8 cellular contexts compared by ENCODE assay signal in genomic region chr22:38298312-38299000, GRCh38. TPM values are rescaled to one million over a fixed set of nuclear protein-coding genes. Genes with fewer than 3 reads are reported as not detected.
A peak's percentile ranks its signal among the peaks of the same experiment; 100 is the strongest.
DNase-seq lines count a peak whose midpoint lies in the region; ATAC-seq and TF ChIP-seq lines count a peak whose summit lies in the region.

No MANE protein-coding gene starts in this region.

- peaks cover 20% of the 10 kb centered on the region for H3K79me2 ChIP-seq in neural progenitor cell (ENCODE audit: low read depth)

- intact Hi-C loops in breast epithelium (cut with DNase I; ENCODE audit: low total_unique reads), result no loop called here

- TF ChIP-seq POLR2A in breast epithelium (IDR thresholded peaks at IDR 0.05), result no peak

- no peak overlapping the region for H3K4me3 Mint-ChIP-seq in neural progenitor cell

- peak overlapping the region; percentile 97 for H3K27ac ChIP-seq in breast epithelium
- H3K27ac ChIP-seq in neural progenitor cell, result no peak overlapping the region
- no peak overlapping the region for H3K27ac ChIP-seq in substantia nigra (ENCODE audit: low read depth, low read length, poor library complexity, severe bottlenecking)

- H3K9me3 Mint-ChIP-seq in neural progenitor cell, result no peaks in the 10 kb centered on the region

- H3F3A ChIP-seq in neural progenitor cell (ENCODE audit: low read depth), result no peaks in the 10 kb centered on the region

- peaks cover 36% of the 10 kb centered on the region for H3K36me3 Mint-ChIP-seq in neural progenitor cell

- H3K4me1 ChIP-seq in breast epithelium, result peaks cover 0 to 17% of the 10 kb centered on the region in 2 donors
- H3K4me1 ChIP-seq in neural progenitor cell, result no peaks in the 10 kb centered on the region

- H3K36me3 ChIP-seq in breast epithelium (peaks cover 10% of the 10 kb centered on the region), neural progenitor cell (no peaks in the 10 kb centered on the region)

- no peak overlapping the region for H3K4me2 ChIP-seq in neural progenitor cell

- no peak overlapping the region for H2AFZ ChIP-seq in neural progenitor cell (replicated peaks)

- H3K4me1 Mint-ChIP-seq in neural progenitor cell, result no peaks in the 10 kb centered on the region

- TF ChIP-seq CTCF in GM12875 (IDR thresholded peaks at IDR 0.05; ENCODE audit: borderline replicate concordance, insufficient read depth, low read depth, low read length), result peak; percentile 75
- TF ChIP-seq CTCF in breast epithelium (IDR thresholded peaks at IDR 0.05), result no peak
- TF ChIP-seq CTCF in neural progenitor cell (IDR thresholded peaks at IDR 0.05), result peak; percentile 63

- H3K27ac Mint-ChIP-seq in neural progenitor cell, result no peak overlapping the region

- H4K20me1 ChIP-seq in neural progenitor cell (ENCODE audit: low read depth), result peaks cover 93% of the 10 kb centered on the region

- ATAC-seq in GM21367 (IDR thresholded peaks at IDR 0.05; ENCODE audit: unreplicated experiment), result no peak

- DNase-seq in RPMI8226, result peak; percentile 19
- DNase-seq in breast epithelium (ENCODE audit: low spot score in 2 of 2), result peak in 1 of 2 donors; percentile 93
- peak; percentile 34 for DNase-seq in neural progenitor cell (ENCODE audit: low spot score)
- DNase-seq in substantia nigra (lab: John Stamatoyannopoulos, UW), result no peak
- DNase-seq in amniotic stem cell (lab: John Stamatoyannopoulos, UW), result no peak
- no peak for DNase-seq in cerebellar cortex (ENCODE audit: low spot score)

- H3K27me3 ChIP-seq in breast epithelium (no peaks in the 10 kb centered on the region), neural progenitor cell (no peaks in the 10 kb centered on the region)

- no peak overlapping the region for H3K9ac ChIP-seq in neural progenitor cell

- H3K4me3 ChIP-seq in GM12875 (ENCODE audit: low read depth, low read length), result no peak overlapping the region
- no peak overlapping the region for H3K4me3 ChIP-seq in breast epithelium
- no peak overlapping the region for H3K4me3 ChIP-seq in neural progenitor cell

- H3K9me3 ChIP-seq in breast epithelium (no peaks in the 10 kb centered on the region), neural progenitor cell (ENCODE audit: low read depth) (no peaks in the 10 kb centered on the region)

- peaks cover 2% of the 10 kb centered on the region for H3K27me3 Mint-ChIP-seq in neural progenitor cell (ENCODE audit: insufficient read depth, low read depth)

RNA-seq across cellular contexts. Expression of gene CSNK1E, which starts 18.8 kb away (rescaled TPM):
- 100 to 1,000 TPM in 2 of 3 donors, 10 to 100 TPM in 1; 83.0 to 147 (median 117) TPM for total RNA-seq in breast epithelium
- total RNA-seq in neural progenitor cell (ENCODE audit: low replicate concordance), result 106 and 205 TPM in 2 replicates

RNA-seq across cellular contexts. Expression of gene TMEM184B, which starts 25.6 kb away (rescaled TPM):
- 10 to 100 TPM; 30.6 to 49.5 (median 42.4) TPM for total RNA-seq in breast epithelium
- total RNA-seq in neural progenitor cell (ENCODE audit: low replicate concordance), result 26.5 and 43.3 TPM in 2 replicates

Comparison
In these comparisons a context has a peak if more than half of its experiments do, and no peak if none do; other contexts are left out.
1. CTCF ChIP-seq: peak in GM12875 (single experiment) and neural progenitor cell (single experiment); none in breast epithelium (0 of 3).
2. DNase-seq: peak in RPMI8226 (single experiment) and neural progenitor cell (single experiment); none in substantia nigra (0 of 49), amniotic stem cell (single experiment) and cerebellar cortex (single experiment).
3. H3K27ac ChIP-seq: peak in breast epithelium (2 of 2); none in neural progenitor cell (single experiment) and substantia nigra (single experiment).